In genomic region chr2:27890146-27891062, GRCh38 we compare ENCODE assay signal across 8 cellular contexts. TPM values are rescaled to one million over a fixed set of nuclear protein-coding genes. Genes with fewer than 3 reads are reported as not detected.
DNase-seq lines count a peak whose midpoint lies in the region; ATAC-seq and TF ChIP-seq lines count a peak whose summit lies in the region.

TSS of gene BABAM2 (plus strand) at chr2:27890729. CDS start at chr2:27894557, 3,828 bp downstream.
TSS of gene RBKS (minus strand) at chr2:27890387. CDS start at chr2:27890345, 42 bp downstream.

- no peak for TF ChIP-seq CTCF in right lobe of liver (IDR thresholded peaks at IDR 0.05)

- no peaks in the 10 kb centered on the region for H3K9me3 ChIP-seq in right lobe of liver

- intact Hi-C loops in right lobe of liver (cut with DNase I), result no loop called here

- TF ChIP-seq POLR2A in right lobe of liver (IDR thresholded peaks at IDR 0.05), result peak; percentile 89

- peak within 1 kb of the TSS; percentile 71 to 84 (median 83) for H3K4me3 ChIP-seq in right lobe of liver

- H3K27ac ChIP-seq in right lobe of liver, result peak within 1 kb of the TSS; percentile 96 to 98 (median 97)

- DNase-seq in C1 segment of cervical spinal cord (lab: John Stamatoyannopoulos, UW), result peak; percentile 25 to 87 (median 76)
- peak; percentile 47 for DNase-seq in NCI-H748 treated with DMSO at 0.1 percent for 48 hours (lab: John Stamatoyannopoulos, UW)
- peak; percentile 83 to 85 for DNase-seq in activated CD4-positive, alpha-beta T cell treated with anti-CD3 and anti-CD28 coated beads, Interleukin-2, amount 50 U/mL, for 4 hours
- DNase-seq in dermis blood vessel endothelial cell, result peak; percentile 92
- peak; percentile 95 to 96 (median 95) for DNase-seq in right lobe of liver
- peak; percentile 86 to 90 for DNase-seq in stimulated activated CD4-positive, alpha-beta T cell treated with anti-CD3 and anti-CD28 coated beads, Interleukin-4, amount 100 ng/mL, for 4 hours

- WGBS in right lobe of liver (ENCODE audit: insufficient coverage, low coverage, low lambda C conversion rate, missing lambda C conversion rate), result 0% methylated on average over 23 of the region's 84 CpGs

- ATAC-seq in GM19397 (IDR thresholded peaks at IDR 0.05; ENCODE audit: unreplicated experiment) (peak; percentile 79), HG03558 (IDR thresholded peaks at IDR 0.05; ENCODE audit: extremely low read depth, unreplicated experiment) (peak; percentile 41), right lobe of liver (peak; percentile 84 to 96 (median 95))

- peaks cover 0 to 13% (median 4%) of the 10 kb centered on the region in 4 donors for H3K4me1 ChIP-seq in right lobe of liver

- no peaks in the 10 kb centered on the region for H3K27me3 ChIP-seq in right lobe of liver

- H3K36me3 ChIP-seq in right lobe of liver, result peaks cover 0 to 1% (median 0%) of the 10 kb centered on the region in 4 donors

RNA-seq across cellular contexts. Expression of gene BABAM2, which starts in this region (rescaled TPM):
- 13.6 and 17.8 TPM in 2 replicates for total RNA-seq in dermis blood vessel endothelial cell
- total RNA-seq in right lobe of liver, result 10 to 100 TPM; 17.1 to 39.4 (median 25.5) TPM

RNA-seq across cellular contexts. Expression of gene RBKS, which starts in this region (rescaled TPM):
- total RNA-seq in dermis blood vessel endothelial cell (0.98 and 1.2 TPM in 2 replicates), right lobe of liver (10 to 100 TPM; 13.5 to 18.6 (median 16.0) TPM)

Comparison
In these comparisons a context has a peak if more than half of its experiments do, and no peak if none do; other contexts are left out.
1. Peak in every context shown above with its lines: DNase-seq, ATAC-seq, H3K4me3 ChIP-seq and H3K27ac ChIP-seq.
2. ATAC-seq: peak in every context shown above with its lines; median percentile 95 in right lobe of liver; 79 in GM19397; 41 in HG03558.